ENCODE assay signal across 1 cellular context in the genomic region with DNA sequence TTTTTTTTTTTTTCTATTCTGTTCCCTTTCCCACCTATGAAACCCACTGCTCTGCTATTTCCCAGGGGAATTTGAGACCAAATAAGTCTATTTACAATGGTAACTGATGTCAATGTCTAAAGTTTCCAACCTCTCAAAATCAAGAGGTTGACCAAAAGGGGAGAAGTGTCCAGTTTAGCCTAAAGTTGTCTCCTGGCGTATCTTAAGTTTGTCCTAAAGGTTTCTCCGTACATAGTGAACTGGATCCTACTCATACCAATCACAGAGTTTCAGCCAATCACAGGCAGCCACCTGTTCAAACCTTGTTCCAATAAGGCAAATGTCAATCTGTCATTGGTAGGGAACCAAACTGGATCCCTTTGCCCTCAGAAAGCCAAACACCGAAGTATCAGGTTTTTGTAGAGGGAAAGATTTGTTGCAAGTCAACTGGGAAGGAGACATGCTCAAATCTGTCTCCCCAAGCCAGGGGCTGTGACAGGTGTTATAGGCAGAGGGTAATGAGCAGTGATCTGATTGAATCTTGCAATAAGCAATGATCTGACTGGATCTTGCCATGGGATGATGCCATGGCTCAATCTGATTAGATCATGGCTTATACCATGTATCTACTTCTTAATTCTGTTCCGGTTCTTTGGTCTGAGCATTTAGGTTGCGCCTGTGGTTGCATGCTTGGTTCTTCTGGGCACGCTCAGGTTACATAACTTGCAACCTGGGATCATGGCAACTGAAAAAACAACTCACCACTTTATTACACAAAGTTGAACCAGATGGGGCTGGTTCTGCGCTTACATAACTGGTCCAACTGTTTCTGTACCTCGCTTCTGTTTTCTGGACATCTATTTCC.
TF ChIP-seq lines count a peak whose summit lies in the region.

No MANE protein-coding gene starts in this region.

TF ChIP-seq in GM12878, 131 proteins besides CTCF, POLR2A, EP300 and RAD21:
- TF ChIP-seq MAX (IDR thresholded peaks at IDR 0.05; ENCODE audit: low read depth, low read length) (no peak), RUNX3 (IDR thresholded peaks at IDR 0.05; ENCODE audit: low read length) (peak; percentile 59), JUNB (IDR thresholded peaks at IDR 0.05) (no peak), NR2F1 (conservative IDR thresholded peaks at IDR 0.05) (no peak), USF1 (IDR thresholded peaks at IDR 0.05; ENCODE audit: borderline replicate concordance, extremely low read length, insufficient read depth, low read depth, low read length) (no peak), GABPA (IDR thresholded peaks at IDR 0.05; ENCODE audit: low read depth) (no peak), PAX5 (IDR thresholded peaks at IDR 0.05; ENCODE audit: borderline replicate concordance, low read depth, low read length) (peak; percentile 31; the same call in 1 of the 2 replicates), CBFB (IDR thresholded peaks at IDR 0.05; ENCODE audit: low read depth) (no peak), BHLHE40 (IDR thresholded peaks at IDR 0.05; ENCODE audit: borderline replicate concordance in 1 of 2, low read depth in 2 of 2, low read length in 1 of 2) (peak in 1 of 2 experiments; percentile 44; a peak in 1 of 4 replicates), SP1 (IDR thresholded peaks at IDR 0.05; ENCODE audit: low read depth, low read length) (peak; percentile 25), HSF1 (IDR thresholded peaks at IDR 0.05; ENCODE audit: low read depth, low read length) (no peak), TCF3 (IDR thresholded peaks at IDR 0.05; ENCODE audit: borderline replicate concordance, insufficient read depth, low read depth, low read length) (no peak), MXI1 (IDR thresholded peaks at IDR 0.05; ENCODE audit: low read depth, low read length) (no peak), MEF2B (IDR thresholded peaks at IDR 0.05; ENCODE audit: partially characterized antibody, poor library complexity, severe bottlenecking) (peak; percentile 49), E2F8 (IDR thresholded peaks at IDR 0.05; ENCODE audit: low read depth, partially characterized antibody) (no peak), ZBED1 (IDR thresholded peaks at IDR 0.05; ENCODE audit: borderline replicate concordance) (peak; percentile 36; the same call in 1 of the 2 replicates), EED (IDR thresholded peaks at IDR 0.05; ENCODE audit: low read depth) (no peak), STAT3 (IDR thresholded peaks at IDR 0.05; ENCODE audit: low read depth, low read length) (no peak), ZNF384 (IDR thresholded peaks at IDR 0.05; ENCODE audit: borderline replicate concordance, low read depth, low read length) (no peak), NBN (IDR thresholded peaks at IDR 0.05) (peak; percentile 9; the same call in 1 of the 2 replicates), RFX5 (IDR thresholded peaks at IDR 0.05; ENCODE audit: low read depth, low read length) (no peak), ZNF687 (IDR thresholded peaks at IDR 0.05) (0 out of 2 replicates have a peak, but pooled peaks have one; percentile 44)
- TF ChIP-seq, protein P1, sequence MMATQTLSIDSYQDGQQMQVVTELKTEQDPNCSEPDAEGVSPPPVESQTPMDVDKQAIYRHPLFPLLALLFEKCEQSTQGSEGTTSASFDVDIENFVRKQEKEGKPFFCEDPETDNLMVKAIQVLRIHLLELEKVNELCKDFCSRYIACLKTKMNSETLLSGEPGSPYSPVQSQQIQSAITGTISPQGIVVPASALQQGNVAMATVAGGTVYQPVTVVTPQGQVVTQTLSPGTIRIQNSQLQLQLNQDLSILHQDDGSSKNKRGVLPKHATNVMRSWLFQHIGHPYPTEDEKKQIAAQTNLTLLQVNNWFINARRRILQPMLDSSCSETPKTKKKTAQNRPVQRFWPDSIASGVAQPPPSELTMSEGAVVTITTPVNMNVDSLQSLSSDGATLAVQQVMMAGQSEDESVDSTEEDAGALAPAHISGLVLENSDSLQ (IDR thresholded peaks at IDR 0.05), result peak; percentile 56; the same call in 1 of the 2 replicates
- TF ChIP-seq, protein P2, sequence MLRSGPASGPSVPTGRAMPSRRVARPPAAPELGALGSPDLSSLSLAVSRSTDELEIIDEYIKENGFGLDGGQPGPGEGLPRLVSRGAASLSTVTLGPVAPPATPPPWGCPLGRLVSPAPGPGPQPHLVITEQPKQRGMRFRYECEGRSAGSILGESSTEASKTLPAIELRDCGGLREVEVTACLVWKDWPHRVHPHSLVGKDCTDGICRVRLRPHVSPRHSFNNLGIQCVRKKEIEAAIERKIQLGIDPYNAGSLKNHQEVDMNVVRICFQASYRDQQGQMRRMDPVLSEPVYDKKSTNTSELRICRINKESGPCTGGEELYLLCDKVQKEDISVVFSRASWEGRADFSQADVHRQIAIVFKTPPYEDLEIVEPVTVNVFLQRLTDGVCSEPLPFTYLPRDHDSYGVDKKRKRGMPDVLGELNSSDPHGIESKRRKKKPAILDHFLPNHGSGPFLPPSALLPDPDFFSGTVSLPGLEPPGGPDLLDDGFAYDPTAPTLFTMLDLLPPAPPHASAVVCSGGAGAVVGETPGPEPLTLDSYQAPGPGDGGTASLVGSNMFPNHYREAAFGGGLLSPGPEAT (IDR thresholded peaks at IDR 0.05; ENCODE audit: low read depth), result 0 out of 2 replicates have a peak, but pooled peaks have one; percentile 32
- TF ChIP-seq, protein P3, sequence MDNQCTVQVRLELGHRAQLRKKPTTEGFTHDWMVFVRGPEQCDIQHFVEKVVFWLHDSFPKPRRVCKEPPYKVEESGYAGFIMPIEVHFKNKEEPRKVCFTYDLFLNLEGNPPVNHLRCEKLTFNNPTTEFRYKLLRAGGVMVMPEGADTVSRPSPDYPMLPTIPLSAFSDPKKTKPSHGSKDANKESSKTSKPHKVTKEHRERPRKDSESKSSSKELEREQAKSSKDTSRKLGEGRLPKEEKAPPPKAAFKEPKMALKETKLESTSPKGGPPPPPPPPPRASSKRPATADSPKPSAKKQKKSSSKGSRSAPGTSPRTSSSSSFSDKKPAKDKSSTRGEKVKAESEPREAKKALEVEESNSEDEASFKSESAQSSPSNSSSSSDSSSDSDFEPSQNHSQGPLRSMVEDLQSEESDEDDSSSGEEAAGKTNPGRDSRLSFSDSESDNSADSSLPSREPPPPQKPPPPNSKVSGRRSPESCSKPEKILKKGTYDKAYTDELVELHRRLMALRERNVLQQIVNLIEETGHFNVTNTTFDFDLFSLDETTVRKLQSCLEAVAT (IDR thresholded peaks at IDR 0.05), result peak; percentile 90; the same call in 1 of the 2 replicates
- TF ChIP-seq, protein P4, sequence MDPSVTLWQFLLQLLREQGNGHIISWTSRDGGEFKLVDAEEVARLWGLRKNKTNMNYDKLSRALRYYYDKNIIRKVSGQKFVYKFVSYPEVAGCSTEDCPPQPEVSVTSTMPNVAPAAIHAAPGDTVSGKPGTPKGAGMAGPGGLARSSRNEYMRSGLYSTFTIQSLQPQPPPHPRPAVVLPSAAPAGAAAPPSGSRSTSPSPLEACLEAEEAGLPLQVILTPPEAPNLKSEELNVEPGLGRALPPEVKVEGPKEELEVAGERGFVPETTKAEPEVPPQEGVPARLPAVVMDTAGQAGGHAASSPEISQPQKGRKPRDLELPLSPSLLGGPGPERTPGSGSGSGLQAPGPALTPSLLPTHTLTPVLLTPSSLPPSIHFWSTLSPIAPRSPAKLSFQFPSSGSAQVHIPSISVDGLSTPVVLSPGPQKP (IDR thresholded peaks at IDR 0.05; ENCODE audit: low read depth, low read length), result no peak
